In the genomic region with DNA sequence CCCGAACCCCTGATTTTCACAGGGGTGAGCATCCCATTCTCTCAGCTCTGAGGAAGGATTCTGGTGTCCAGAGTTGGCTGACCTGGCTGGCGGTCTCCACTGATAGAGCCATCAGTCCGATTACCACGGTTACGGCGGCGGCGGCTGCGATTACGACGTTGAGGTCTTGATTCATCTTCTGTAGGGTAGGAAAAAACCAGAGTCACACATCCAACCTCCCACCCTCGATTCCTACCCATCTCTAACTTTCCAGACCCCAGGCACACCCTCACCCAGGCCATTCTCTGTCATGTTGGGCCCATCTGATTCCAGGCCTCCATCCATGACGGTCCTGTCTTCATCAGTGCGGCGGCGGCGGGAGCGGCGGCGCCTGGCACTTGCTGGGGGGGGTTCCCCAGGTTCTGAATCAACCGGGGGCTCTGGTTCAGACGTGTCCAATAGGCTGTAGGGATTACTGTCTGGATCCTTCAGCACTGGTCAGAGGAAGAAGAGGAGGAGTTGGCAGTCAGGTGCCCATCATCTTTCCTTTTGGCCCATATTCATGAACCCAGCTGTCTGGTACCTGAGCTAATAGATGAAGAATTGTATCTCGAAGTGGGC, we compare ENCODE assay signal across 31 cellular contexts.
"Had no signal": no experiment of that assay in that cellular context is flagged by ENCODE, and none has a peak within 500 bp of the region (broad histone marks: within the 10 kb centered on the region; RNA-seq: fewer than 3 reads in every experiment).

No MANE protein-coding gene starts in this region.

- H3K27me3 Mint-ChIP-seq: activated CD4-positive, alpha-beta memory T cell treated with anti-CD3 and anti-CD28 coated beads, Interleukin-2, amount 10 ng/mL, durations not matched to agents 7 days and 5 days; activated CD4-positive, alpha-beta T cell treated with anti-CD3 and anti-CD28 coated beads, Interleukin-2, amount 10 ng/mL, durations not matched to agents 7 days and 5 days; activated naive CD4-positive, alpha-beta T cell treated with anti-CD3 and anti-CD28 coated beads, Interleukin-2, amount 50 U/mL, for 24 hours; activated naive CD8-positive, alpha-beta T cell treated with anti-CD3 and anti-CD28 coated beads, Interleukin-2, amount 50 U/mL, for 24 hours; dendritic cell treated with granulocyte-macrophage colony-stimulating factor and Interleukin-4, amounts not matched to agents 40 ng/mL and 50 ng/mL, for 4 days; stimulated activated naive CD8-positive, alpha-beta T cell treated with anti-CD3 and anti-CD28 coated beads, Interleukin-15, Interleukin-2, amounts not matched to agents 100 ng/mL and 50 ng/mL, for 24 hours had no signal

- H3K4me3 ChIP-seq: breast epithelium, skin epidermis, thyroid gland, upper lobe of left lung, vagina had no signal

- H3K9me3 Mint-ChIP-seq: activated CD4-positive, alpha-beta memory T cell treated with anti-CD3 and anti-CD28 coated beads, Interleukin-2, amount 10 ng/mL, durations not matched to agents 7 days and 5 days; activated CD4-positive, alpha-beta T cell treated with anti-CD3 and anti-CD28 coated beads, Interleukin-2, amount 10 ng/mL, durations not matched to agents 7 days and 5 days; activated naive CD4-positive, alpha-beta T cell treated with anti-CD3 and anti-CD28 coated beads, Interleukin-2, amount 50 U/mL, for 24 hours; activated naive CD8-positive, alpha-beta T cell treated with anti-CD3 and anti-CD28 coated beads, Interleukin-2, amount 50 U/mL, for 24 hours; activated T-helper 2 cell treated with anti-CD3 and anti-CD28 coated beads, Interferon-gamma antibody, Interleukin-2, Interleukin-4, amounts not matched to agents 10 μg/mL and 5 μg/mL and 100 μg/mL, durations not matched to agents 14 hours and 24 hours and 36 hours; dendritic cell treated with granulocyte-macrophage colony-stimulating factor and Interleukin-4, amounts not matched to agents 40 ng/mL and 50 ng/mL, for 4 days; endodermal cell; nephron; stimulated activated naive CD8-positive, alpha-beta T cell treated with anti-CD3 and anti-CD28 coated beads, Interleukin-15, Interleukin-2, amounts not matched to agents 100 ng/mL and 50 ng/mL, for 24 hours; WTC11 had no signal

- ATAC-seq: activated naive CD8-positive, alpha-beta T cell treated with anti-CD3 and anti-CD28 coated beads, Interleukin-2, amount 50 U/mL, for 24 hours; esophagus mucosa; left colon; sciatic nerve; WTC11 had no signal

- H3K4me1 Mint-ChIP-seq: activated naive CD4-positive, alpha-beta T cell treated with anti-CD3 and anti-CD28 coated beads, Interleukin-2, amount 50 U/mL, for 24 hours; activated naive CD8-positive, alpha-beta T cell treated with anti-CD3 and anti-CD28 coated beads, Interleukin-2, amount 50 U/mL, for 24 hours had no signal

- H3K27me3 ChIP-seq: breast epithelium, thyroid gland, upper lobe of left lung, vagina had no signal

- H3K27ac Mint-ChIP-seq: activated CD4-positive, alpha-beta memory T cell treated with anti-CD3 and anti-CD28 coated beads, Interleukin-2, amount 10 ng/mL, durations not matched to agents 7 days and 5 days; activated T-helper 2 cell treated with anti-CD3 and anti-CD28 coated beads, Interferon-gamma antibody, Interleukin-2, Interleukin-4, amounts not matched to agents 10 μg/mL and 5 μg/mL and 100 μg/mL, durations not matched to agents 14 hours and 24 hours and 36 hours; nephron had no signal

- H3K4me3 Mint-ChIP-seq: activated CD4-positive, alpha-beta memory T cell treated with anti-CD3 and anti-CD28 coated beads, Interleukin-2, amount 10 ng/mL, durations not matched to agents 7 days and 5 days; activated CD4-positive, alpha-beta T cell treated with anti-CD3 and anti-CD28 coated beads, Interleukin-2, amount 10 ng/mL, durations not matched to agents 7 days and 5 days; activated naive CD4-positive, alpha-beta T cell treated with anti-CD3 and anti-CD28 coated beads, Interleukin-2, amount 50 U/mL, for 24 hours; activated naive CD8-positive, alpha-beta T cell treated with anti-CD3 and anti-CD28 coated beads, Interleukin-2, amount 50 U/mL, for 24 hours; dendritic cell treated with granulocyte-macrophage colony-stimulating factor and Interleukin-4, amounts not matched to agents 40 ng/mL and 50 ng/mL, for 4 days; endodermal cell; nephron; stimulated activated naive CD8-positive, alpha-beta T cell treated with anti-CD3 and anti-CD28 coated beads, Interleukin-15, Interleukin-2, amounts not matched to agents 100 ng/mL and 50 ng/mL, for 24 hours; WTC11 had no signal

- FAIRE-seq: keratinocyte had no signal

- DNase-seq: activated CD4-positive, alpha-beta memory T cell treated with anti-CD3 and anti-CD28 coated beads, Interleukin-2, amount 10 ng/mL, durations not matched to agents 7 days and 5 days; activated CD4-positive, alpha-beta T cell treated with anti-CD3 and anti-CD28 coated beads for 1 hour; activated CD4-positive, alpha-beta T cell treated with anti-CD3 and anti-CD28 coated beads, Interleukin-2, amount 10 ng/mL, durations not matched to agents 7 days and 5 days; activated CD8-positive, alpha-beta memory T cell treated with anti-CD3 and anti-CD28 coated beads, Interleukin-2, amount 50 U/mL, for 48 hours; activated naive CD8-positive, alpha-beta T cell treated with anti-CD3 and anti-CD28 coated beads, Interleukin-2, amount 50 U/mL, for 24 hours; amygdala; central memory CD4-positive, alpha-beta T cell; foreskin fibroblast; head of caudate nucleus; hippocampal formation; left colon; mammary epithelial cell; occipital lobe; stimulated activated CD4-positive, alpha-beta T cell treated with anti-CD3 and anti-CD28 coated beads, Interleukin-12 subunit alpha, Interleukin-12 subunit beta, amount 100 ng/mL, for 4 hours; stimulated activated CD4-positive, alpha-beta T cell treated with anti-CD3 and anti-CD28 coated beads, Interleukin-4, amount 100 ng/mL, for 1 hour; T-helper 2 cell; thyroid gland had no signal

- H3K9me3 ChIP-seq: breast epithelium, thyroid gland, upper lobe of left lung, vagina had no signal

- H3K27ac ChIP-seq: breast epithelium, thyroid gland, upper lobe of left lung, vagina had no signal
